In genomic region chr10:3891396-3891795, GRCh38 we compare ENCODE assay signal across 22 cellular contexts.
DNase-seq lines count a peak whose midpoint lies in the region; ATAC-seq and TF ChIP-seq lines count a peak whose summit lies in the region.
"Had no signal": no experiment of that assay in that cellular context is flagged by ENCODE, and none has a peak within 500 bp of the region (broad histone marks: within the 10 kb centered on the region; RNA-seq: fewer than 3 reads in every experiment).

No MANE protein-coding gene starts in this region.

- H3K4me1 ChIP-seq in CD4-positive, CD25-positive, alpha-beta regulatory T cell (ENCODE audit: control insufficient read depth, insufficient read depth, low read length, poor library complexity, severe bottlenecking) = peaks cover 30% of the 10 kb centered on the region
- peaks cover 38% of the 10 kb centered on the region for H3K4me1 ChIP-seq in IMR-90 (ENCODE audit: control insufficient read depth, insufficient read depth, low read length)
- H3K4me1 ChIP-seq in mesenchymal stem cell (ENCODE audit: control insufficient read depth, insufficient read depth, low read depth, low read length) = peaks cover 19% of the 10 kb centered on the region

- H2AK5ac ChIP-seq in IMR-90 (ENCODE audit: low read depth, low read length) (peak overlapping the region; percentile 91; the same call in 1 of the 2 replicates), mesenchymal stem cell (ENCODE audit: low read length, severe bottlenecking) (peak overlapping the region; percentile 86)

- no peak for TF ChIP-seq RAD21 in IMR-90 (IDR thresholded peaks at IDR 0.05; ENCODE audit: low read length)

- H2AK9ac ChIP-seq in IMR-90 (replicated peaks; ENCODE audit: low read depth, low read length, poor library complexity) = no peak overlapping the region

- H3K4ac ChIP-seq in IMR-90 (ENCODE audit: low read depth, low read length) (peak overlapping the region; percentile 38), mesenchymal stem cell (ENCODE audit: low read depth in 1 of 2, low read length in 2 of 2) (no peak overlapping the region)

- in situ Hi-C loops in IMR-90 (cut with MboI; ENCODE audit: low sequenced_read_pairs) = no loop called here

- H4K5ac ChIP-seq in IMR-90 (ENCODE audit: low read depth, low read length) = peak overlapping the region; percentile 55; the same call in 1 of the 2 replicates

- H3K14ac ChIP-seq in IMR-90 (replicated peaks; ENCODE audit: low read depth, low read length) (0 out of 2 replicates have a peak overlapping the region, but pooled peaks have one; percentile 49), mesenchymal stem cell (ENCODE audit: low read length in 2 of 2) (no peak overlapping the region)

- H2BK5ac ChIP-seq in IMR-90 (ENCODE audit: low read depth, low read length, poor library complexity, severe bottlenecking) = no peak overlapping the region
- no peak overlapping the region for H2BK5ac ChIP-seq in mesenchymal stem cell (ENCODE audit: low read depth, low read length, poor library complexity, severe bottlenecking)

- no peak overlapping the region for H3K4me3 Mint-ChIP-seq in CD4-positive, CD25-positive, alpha-beta regulatory T cell
- no peak overlapping the region for H3K4me3 Mint-ChIP-seq in chondrocyte (ENCODE audit: unreplicated experiment)
- H3K4me3 Mint-ChIP-seq: CD14-positive monocyte had no signal

- H3K36me3 ChIP-seq in CD4-positive, CD25-positive, alpha-beta regulatory T cell (ENCODE audit: control insufficient read depth, insufficient read depth, low read length) = no peaks in the 10 kb centered on the region
- H3K36me3 ChIP-seq in IMR-90 (ENCODE audit: control insufficient read depth, insufficient read depth, low read length) = no peaks in the 10 kb centered on the region
- no peaks in the 10 kb centered on the region for H3K36me3 ChIP-seq in mesenchymal stem cell (ENCODE audit: control insufficient read depth in 1 of 2, insufficient read depth in 2 of 2, low read depth in 1 of 2, low read length in 2 of 2)

- BruUV-seq in IMR-90 (replicated peaks; lab: Mats Ljungman, UMichigan) = no TSS peak

- H3K79me1 ChIP-seq in IMR-90 (ENCODE audit: low read depth in 1 of 2, low read length in 2 of 2) (peaks cover 0 to 10% of the 10 kb centered on the region in 2 experiments; a peak in 2 of 4 replicates), mesenchymal stem cell (replicated peaks; ENCODE audit: low read length, poor library complexity, severe bottlenecking) (no peaks in the 10 kb centered on the region)

- H2AFZ ChIP-seq in IMR-90 (replicated peaks; ENCODE audit: low read length, poor library complexity) (no peak overlapping the region), mesenchymal stem cell (ENCODE audit: low read depth, low read length) (no peak overlapping the region)
- H2AFZ ChIP-seq: GM23248 had no signal

- POLR2A ChIA-PET in IMR-90 (lab: Charles Lee; ENCODE audit: unreplicated experiment) = interaction anchor here (0.6 kb wide), 1 partner anchor 31 kb away, joined by 5 read pairs; no protein-coding TSS in a partner anchor

- no peaks in the 10 kb centered on the region for H3K9me3 ChIP-seq in CD4-positive, CD25-positive, alpha-beta regulatory T cell (ENCODE audit: control insufficient read depth in 2 of 2, low read length in 2 of 2)
- H3K9me3 ChIP-seq in IMR-90 (ENCODE audit: control insufficient read depth, insufficient read depth, low read length) (no peaks in the 10 kb centered on the region), mesenchymal stem cell (ENCODE audit: control insufficient read depth, low read length) (no peaks in the 10 kb centered on the region)

- peak overlapping the region; percentile 82 for H2BK20ac ChIP-seq in IMR-90 (ENCODE audit: low read depth, low read length)

- H3K18ac ChIP-seq in IMR-90 (ENCODE audit: low read depth, low read length) = peak overlapping the region; percentile 72; the same call in 1 of the 2 replicates
- no peak overlapping the region for H3K18ac ChIP-seq in mesenchymal stem cell (ENCODE audit: low read depth in 1 of 2, low read length in 2 of 2)

- ATAC-seq in CD4-positive, CD25-positive, alpha-beta regulatory T cell (ENCODE audit: low read depth in 2 of 2) = no peak
- ATAC-seq in IMR-90 (ENCODE audit: low read depth) (no peak), GM21526 (IDR thresholded peaks at IDR 0.05; ENCODE audit: low FRiP score, unreplicated experiment) (no peak), SK-N-SH treated with all-trans-retinoic acid at 6 μM for 48 hours (no peak)
- ATAC-seq: HCT116 had no signal

- H3K27me3 Mint-ChIP-seq in CD4-positive, CD25-positive, alpha-beta regulatory T cell = no peaks in the 10 kb centered on the region
- no peaks in the 10 kb centered on the region for H3K27me3 Mint-ChIP-seq in chondrocyte (ENCODE audit: low read depth)

- H4K8ac ChIP-seq in IMR-90 (ENCODE audit: low read depth in 2 of 2, low read length in 2 of 2) (peak overlapping the region in 1 of 2 experiments; percentile 27; a peak in 1 of 4 replicates), mesenchymal stem cell (ENCODE audit: low read length) (no peak overlapping the region)

- no peak for DNase-seq in CD4-positive, CD25-positive, alpha-beta regulatory T cell
- DNase-seq in IMR-90 = no peak
- DNase-seq in chondrocyte (ENCODE audit: low spot score) = no peak
- DNase-seq in mesenchymal stem cell = no peak
- DNase-seq in DMS153 treated with DMSO at 0.1 percent for 48 hours (lab: John Stamatoyannopoulos, UW; ENCODE audit: unreplicated experiment) = no peak
- DNase-seq in effector CD8-positive, alpha-beta T cell (lab: John Stamatoyannopoulos, UW) = no peak
- DNase-seq: ACHN, AML-193, DND-41, GM23248, KBM-7, NCI-H1417 treated with DMSO at 0.1 percent for 48 hours, NCI-H2029 treated with DMSO at 0.1 percent for 48 hours, NCI-H2171 treated with DMSO at 0.1 percent for 48 hours, NCI-H446 treated with DMSO at 0.1 percent for 48 hours, OCI-M1, RPMI8226, SIG-M5 had no signal

- intact Hi-C loops in IMR-90 (cut with micrococcal nuclease) = no loop called here

- H3K23ac ChIP-seq in IMR-90 (ENCODE audit: low read depth, low read length) (no peak overlapping the region), mesenchymal stem cell (ENCODE audit: low read length in 2 of 2) (no peak overlapping the region)

- CTCF ChIA-PET in IMR-90 (lab: Yijun Ruan, JAX) = no interaction called here

- H3K27me3 ChIP-seq in CD4-positive, CD25-positive, alpha-beta regulatory T cell (ENCODE audit: control insufficient read depth, insufficient read depth, low read length) = no peaks in the 10 kb centered on the region
- H3K27me3 ChIP-seq in IMR-90 (ENCODE audit: control insufficient read depth, insufficient read depth, low read length) (no peaks in the 10 kb centered on the region), mesenchymal stem cell (ENCODE audit: control insufficient read depth in 1 of 2, insufficient read depth in 1 of 2, low read length in 2 of 2) (no peaks in the 10 kb centered on the region)

- dilution Hi-C loops in IMR-90 (cut with HindIII; ENCODE audit: low sequenced_read_pairs, unreplicated experiment) = no loop called here

- TF ChIP-seq CTCF in IMR-90 (conservative IDR thresholded peaks at IDR 0.05; ENCODE audit: low read depth, low read length) (no peak), chondrocyte (IDR thresholded peaks at IDR 0.05) (no peak)

- peaks cover 17 to 39% (median 27%) of the 10 kb centered on the region in 4 donors for H3K4me1 Mint-ChIP-seq in CD4-positive, CD25-positive, alpha-beta regulatory T cell
- peaks cover 83% of the 10 kb centered on the region for H3K4me1 Mint-ChIP-seq in chondrocyte (ENCODE audit: low read depth)

- H2BK120ac ChIP-seq in IMR-90 (ENCODE audit: low read depth, low read length) (peak overlapping the region; percentile 45; the same call in 1 of the 2 replicates), mesenchymal stem cell (ENCODE audit: low read depth, low read length) (no peak overlapping the region)

- H3K4me3 ChIP-seq in CD4-positive, CD25-positive, alpha-beta regulatory T cell (ENCODE audit: low read depth, low read length) = no peak overlapping the region
- no peak overlapping the region for H3K4me3 ChIP-seq in IMR-90 (ENCODE audit: insufficient read depth, low read depth, low read length)
- H3K4me3 ChIP-seq in mesenchymal stem cell (ENCODE audit: insufficient read depth in 1 of 2, low read depth in 1 of 2, low read length in 2 of 2) = no peak overlapping the region
- H3K4me3 ChIP-seq: GM23248 had no signal

- no CpG with 5 or more reads among the region's 3 CpGs for WGBS in IMR-90 (ENCODE audit: extremely low coverage in 2 of 2, insufficient read length in 1 of 2), 2 experiments
- 93% methylated on average over 2 of the region's 3 CpGs for WGBS in mesenchymal stem cell

- peak overlapping the region in 2 of 3 donors; percentile 32 to 77 for H3K27ac Mint-ChIP-seq in CD4-positive, CD25-positive, alpha-beta regulatory T cell
- peak overlapping the region; percentile 49 for H3K27ac Mint-ChIP-seq in chondrocyte (ENCODE audit: unreplicated experiment)

- H3K56ac ChIP-seq in IMR-90 (ENCODE audit: extremely low read depth, insufficient read depth, low read length) = no peak overlapping the region

- H3K9me3 Mint-ChIP-seq in CD4-positive, CD25-positive, alpha-beta regulatory T cell = no peaks in the 10 kb centered on the region
- H3K9me3 Mint-ChIP-seq in chondrocyte (ENCODE audit: low read depth) = no peaks in the 10 kb centered on the region
- H3K9me3 Mint-ChIP-seq: CD14-positive monocyte had no signal

- no peak overlapping the region for H3K4me2 ChIP-seq in IMR-90 (ENCODE audit: low read depth, low read length)
- H3K4me2 ChIP-seq in mesenchymal stem cell (ENCODE audit: low read length, poor library complexity, severe bottlenecking) = no peak overlapping the region

- peak overlapping the region; percentile 74 for H3K27ac ChIP-seq in CD4-positive, CD25-positive, alpha-beta regulatory T cell (ENCODE audit: insufficient read depth, low read length, poor library complexity, severe bottlenecking)
- H3K27ac ChIP-seq in IMR-90 (ENCODE audit: insufficient read depth, low read length) = no peak overlapping the region
- no peak overlapping the region for H3K27ac ChIP-seq in mesenchymal stem cell (ENCODE audit: low read length, poor library complexity, severe bottlenecking)
- H3K27ac ChIP-seq: GM23248 had no signal

- H4K91ac ChIP-seq in IMR-90 (ENCODE audit: insufficient read depth, low read depth, low read length) = no peak overlapping the region
- no peak overlapping the region for H4K91ac ChIP-seq in mesenchymal stem cell (ENCODE audit: low read length)

- H3K9me1 ChIP-seq in IMR-90 (ENCODE audit: insufficient read depth, low read length) = peaks cover 15% of the 10 kb centered on the region

- no peaks in the 10 kb centered on the region for H3K36me3 Mint-ChIP-seq in CD4-positive, CD25-positive, alpha-beta regulatory T cell
- H3K36me3 Mint-ChIP-seq in chondrocyte (ENCODE audit: low read depth) = no peaks in the 10 kb centered on the region
- H3K36me3 Mint-ChIP-seq: CD14-positive monocyte had no signal

- TF ChIP-seq POLR2A in IMR-90 (IDR thresholded peaks at IDR 0.05; ENCODE audit: low read depth, low read length) = no peak

- H2BK15ac ChIP-seq in IMR-90 (ENCODE audit: low read depth, low read length) (peak overlapping the region; percentile 71; the same call in 1 of the 3 replicates), mesenchymal stem cell (ENCODE audit: low read depth, poor library complexity, severe bottlenecking) (no peak overlapping the region)

- H2BK12ac ChIP-seq in mesenchymal stem cell (ENCODE audit: low read length in 2 of 2) = peak overlapping the region in 1 of 2 experiments; percentile 87

- no peaks in the 10 kb centered on the region for H4K20me1 ChIP-seq in IMR-90 (ENCODE audit: insufficient read depth, low read length)

- H3K9ac ChIP-seq in IMR-90 (ENCODE audit: low read depth, low read length) (no peak overlapping the region), mesenchymal stem cell (ENCODE audit: low read length) (no peak overlapping the region)
- H3K9ac ChIP-seq: GM23248 had no signal
